2 cellular contexts compared by ENCODE assay signal in genomic region chr13:32901994-32902780, GRCh38.
TF ChIP-seq lines count a peak whose summit lies in the region.

No MANE protein-coding gene starts in this region.

TF ChIP-seq in GM23338, 12 proteins besides CTCF, POLR2A, EP300 and RAD21 (continued from another document):
- TF ChIP-seq ZNF462 (CRISPR knock-in tag; IDR thresholded peaks at IDR 0.05): no peak
- TF ChIP-seq REST (IDR thresholded peaks at IDR 0.05; ENCODE audit: unreplicated experiment): no peak
- no peak for TF ChIP-seq ZNF114 (CRISPR knock-in tag; IDR thresholded peaks at IDR 0.05)
- TF ChIP-seq EZH2 (IDR thresholded peaks at IDR 0.05; ENCODE audit: low read depth, unreplicated experiment): no peak
- no peak for TF ChIP-seq JUNB (IDR thresholded peaks at IDR 0.05; ENCODE audit: unreplicated experiment)
- no peak for TF ChIP-seq ZNF331 (CRISPR knock-in tag; IDR thresholded peaks at IDR 0.05; ENCODE audit: low read depth)
- no peak for TF ChIP-seq NANOG (IDR thresholded peaks at IDR 0.05; ENCODE audit: borderline replicate concordance)
- no peak for TF ChIP-seq ETS1 (IDR thresholded peaks at IDR 0.05)
- no peak for TF ChIP-seq POLR2AphosphoS5 (IDR thresholded peaks at IDR 0.05; ENCODE audit: low read depth)
- TF ChIP-seq EZH2phosphoT487 (IDR thresholded peaks at IDR 0.05; ENCODE audit: unreplicated experiment): no peak

TF ChIP-seq in WTC11, 78 proteins besides CTCF, POLR2A, EP300 and RAD21 (continued from another document):
- TF ChIP-seq TCF7 (CRISPR knock-in tag; IDR thresholded peaks at IDR 0.05; ENCODE audit: low read depth): no peak
- no peak for TF ChIP-seq ZNF121 (CRISPR knock-in tag; IDR thresholded peaks at IDR 0.05)
- no peak for TF ChIP-seq E2F5 (CRISPR knock-in tag; IDR thresholded peaks at IDR 0.05)
- TF ChIP-seq ZBTB21 (CRISPR knock-in tag; IDR thresholded peaks at IDR 0.05; ENCODE audit: borderline replicate concordance): no peak
- TF ChIP-seq ZMAT4 (CRISPR knock-in tag; IDR thresholded peaks at IDR 0.05): no peak
- TF ChIP-seq EMX1 (CRISPR knock-in tag; IDR thresholded peaks at IDR 0.05): no peak
- TF ChIP-seq NR3C1 (CRISPR knock-in tag; conservative IDR thresholded peaks at IDR 0.05; ENCODE audit: low read depth): no peak
- no peak for TF ChIP-seq TEAD4 (CRISPR knock-in tag; IDR thresholded peaks at IDR 0.05)
